15 cellular contexts compared by ENCODE assay signal in genomic region chr2:72034353-72035095, GRCh38.
"Had no signal": no experiment of that assay in that cellular context is flagged by ENCODE, and none has a peak within 500 bp of the region (broad histone marks: within the 10 kb centered on the region; RNA-seq: fewer than 3 reads in every experiment).

No MANE protein-coding gene starts in this region.

- DNase-seq: activated CD4-positive, alpha-beta T cell treated with anti-CD3 and anti-CD28 coated beads, Interleukin-2, amount 10 ng/mL, durations not matched to agents 7 days and 5 days; activated CD4-positive, CD25-positive, alpha-beta regulatory T cell; activated naive CD4-positive, alpha-beta T cell treated with anti-CD3 and anti-CD28 coated beads, Interleukin-2, amount 10 ng/mL, durations not matched to agents 7 days and 5 days; activated T-cell treated with anti-CD3 and anti-CD28 coated beads for 4 hours; hypothalamus; kidney glomerular epithelial cell; left ventricle myocardium superior; mesenchymal stem cell; sigmoid colon; stimulated activated CD4-positive, alpha-beta T cell treated with anti-CD3 and anti-CD28 coated beads, Interleukin-1b, Interleukin-23, amount 100 ng/mL, for 48 hours; stomach; SW 1271; testis had no signal

- ATAC-seq: activated T-helper 17 cell treated with anti-CD3 and anti-CD28 coated beads, Interleukin-2, amount 50 U/mL, for 72 hours had no signal

- H3K4me1 ChIP-seq: sigmoid colon, stomach, testis, upper lobe of left lung had no signal

- H3K4me3 ChIP-seq: sigmoid colon, stomach, testis, upper lobe of left lung had no signal

- H3K27me3 ChIP-seq: sigmoid colon, testis, upper lobe of left lung had no signal

- H3K27ac ChIP-seq: sigmoid colon, stomach, testis, upper lobe of left lung had no signal

- H3K9me3 ChIP-seq: sigmoid colon, stomach, testis, upper lobe of left lung had no signal

- H3K36me3 ChIP-seq: sigmoid colon, stomach, upper lobe of left lung had no signal
